ENCODE assay signal across 8 cellular contexts in the genomic region with DNA sequence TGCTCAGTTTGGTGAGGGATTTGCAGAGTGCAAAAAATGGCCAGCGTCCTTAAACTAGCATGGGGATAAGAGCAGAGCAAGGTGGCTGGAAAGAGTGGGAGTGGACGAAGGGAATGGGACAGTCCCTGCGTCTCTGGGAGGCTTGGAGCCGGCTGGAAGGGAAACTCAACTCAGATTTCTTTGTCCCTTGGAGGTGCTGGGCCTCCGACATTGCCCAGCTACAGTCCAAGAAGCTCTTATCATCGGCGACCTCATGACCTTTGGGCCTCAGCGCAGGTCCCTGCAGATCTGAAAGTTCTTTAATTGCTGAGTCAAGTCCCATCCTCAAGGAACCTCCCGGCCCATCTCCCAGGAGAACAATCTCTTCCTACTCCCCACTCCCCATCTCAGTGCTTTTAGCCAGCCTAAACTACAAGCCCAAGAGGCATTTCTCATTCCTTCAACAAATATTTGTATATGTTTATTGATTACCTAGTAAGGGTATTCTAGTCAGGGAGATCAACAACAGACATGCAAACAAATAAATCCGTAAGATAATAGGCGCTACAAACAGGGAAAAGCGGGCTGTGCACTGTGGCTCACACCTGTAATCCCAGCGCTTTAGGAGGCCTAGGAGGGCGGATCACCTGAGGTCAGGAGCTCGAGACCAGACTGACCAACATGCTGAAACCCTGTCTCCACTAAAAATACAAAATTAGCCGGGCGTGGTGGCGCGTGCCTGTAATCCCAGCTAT. TPM values are rescaled to one million over a fixed set of nuclear protein-coding genes. Genes with fewer than 3 reads are reported as not detected.
DNase-seq lines count a peak whose midpoint lies in the region; FAIRE-seq and TF ChIP-seq lines count a peak whose summit lies in the region.

No MANE protein-coding gene starts in this region.

- DNase-seq in A673 (ENCODE audit: low spot score) = no peak
- no peak for DNase-seq in bronchial epithelial cell (ENCODE audit: low read depth)
- no peak for DNase-seq in NCI-H2227 treated with DMSO at 0.1 percent for 48 hours (lab: John Stamatoyannopoulos, UW)
- DNase-seq in frontal cortex (ENCODE audit: low spot score in 2 of 2) = no peak
- DNase-seq in AG08395 (ENCODE audit: low spot score) = no peak
- DNase-seq in DMS153 treated with DMSO at 0.1 percent for 48 hours (lab: John Stamatoyannopoulos, UW; ENCODE audit: unreplicated experiment) = no peak

- H3K4me1 ChIP-seq in A673 (ENCODE audit: insufficient read depth, low read length, poor library complexity, severe bottlenecking) = peaks cover 18% of the 10 kb centered on the region
- peaks cover 24% of the 10 kb centered on the region for H3K4me1 ChIP-seq in HUES6 (ENCODE audit: control insufficient read depth, insufficient read depth, low read length)
- H3K4me1 ChIP-seq in mucosa of stomach (ENCODE audit: control insufficient read depth, insufficient read depth, low read length) = peaks cover 28% of the 10 kb centered on the region

- BruUV-seq in A673 (replicated peaks; lab: Mats Ljungman, UMichigan) = TSS peak; percentile 85

- no peak for FAIRE-seq in bronchial epithelial cell (lab: Jason Lieb, UNC)
- FAIRE-seq in frontal cortex (lab: Jason Lieb, UNC) = no peak

- H3K4me3 ChIP-seq in A673 (ENCODE audit: low read depth, low read length, poor library complexity, severe bottlenecking) = peak overlapping the region; percentile 57
- peak overlapping the region; percentile 86 for H3K4me3 ChIP-seq in HUES6 (ENCODE audit: low read depth, low read length)
- H3K4me3 ChIP-seq in bronchial epithelial cell (ENCODE audit: low read depth, low read length) = peak overlapping the region; percentile 63
- peak overlapping the region; percentile 77 for H3K4me3 ChIP-seq in mucosa of stomach (ENCODE audit: low read length)

- H3K36me3 ChIP-seq in A673 (ENCODE audit: insufficient read depth, low read length, poor library complexity, severe bottlenecking) (no peaks in the 10 kb centered on the region), HUES6 (ENCODE audit: control insufficient read depth, insufficient read depth, low read length) (no peaks in the 10 kb centered on the region), bronchial epithelial cell (ENCODE audit: control insufficient read depth, insufficient read depth, low read length) (no peaks in the 10 kb centered on the region), mucosa of stomach (ENCODE audit: control insufficient read depth, insufficient read depth, low read length) (no peaks in the 10 kb centered on the region)

- CTCF ChIA-PET in A673 (lab: Charles Lee) = no interaction called here

- POLR2A ChIA-PET in A673 (lab: Charles Lee; ENCODE audit: low non-redundant PET) = interaction anchor here (0.6 kb wide), 2 partner anchors 41 to 43 kb away, joined by 3 to 4 read pairs; no protein-coding TSS in a partner anchor

- H3K27me3 ChIP-seq in A673 (replicated peaks; ENCODE audit: insufficient read depth, low read depth, low read length, poor library complexity) (no peaks in the 10 kb centered on the region), HUES6 (ENCODE audit: control insufficient read depth, insufficient read depth, low read length) (no peaks in the 10 kb centered on the region), bronchial epithelial cell (ENCODE audit: control insufficient read depth, insufficient read depth, low read length) (no peaks in the 10 kb centered on the region), mucosa of stomach (ENCODE audit: control insufficient read depth, insufficient read depth, low read length) (no peaks in the 10 kb centered on the region)

- intact Hi-C loops in A673 (cut with micrococcal nuclease; ENCODE audit: unreplicated experiment) = no loop called here

- H3K9me3 ChIP-seq in A673 (ENCODE audit: low read depth, low read length, poor library complexity, severe bottlenecking) (no peaks in the 10 kb centered on the region), HUES6 (ENCODE audit: control insufficient read depth, insufficient read depth, low read depth, low read length) (no peaks in the 10 kb centered on the region), mucosa of stomach (ENCODE audit: control insufficient read depth, low read length) (no peaks in the 10 kb centered on the region)

- peak overlapping the region; percentile 70 for H3K27ac ChIP-seq in A673 (ENCODE audit: low read depth, low read length, poor library complexity, severe bottlenecking)
- H3K27ac ChIP-seq in HUES6 (ENCODE audit: low read depth, low read length) = peak overlapping the region; percentile 62; the same call in 1 of the 2 replicates

- TF ChIP-seq CTCF in A673 (conservative IDR thresholded peaks at IDR 0.05; ENCODE audit: low read depth, low read length) (no peak), bronchial epithelial cell (IDR thresholded peaks at IDR 0.05; ENCODE audit: insufficient read depth, low read length, severe bottlenecking) (no peak)

- H3K9ac ChIP-seq in HUES6 (ENCODE audit: low read length) = peak overlapping the region; percentile 93
- peak overlapping the region; percentile 71 for H3K9ac ChIP-seq in mucosa of stomach (ENCODE audit: low read length)

RNA-seq across cellular contexts. Expression of a gene that starts 1.0 kb away (rescaled TPM):
- total RNA-seq in A673 (2021) (19.4 and 25.3 TPM in 2 replicates), bronchial epithelial cell (20.2 and 24.2 TPM in 2 replicates), frontal cortex (23.6 TPM)

RNA-seq across cellular contexts. Expression of a gene that starts 12.8 kb away (rescaled TPM):
- 3.7 TPM in 2 replicates for total RNA-seq in A673 (2021)
- 6.5 and 6.8 TPM in 2 replicates for total RNA-seq in bronchial epithelial cell
- 7.7 TPM for total RNA-seq in frontal cortex

RNA-seq across cellular contexts. Expression of a gene that starts 14.4 kb away (rescaled TPM):
- total RNA-seq in A673 (2021) (41.3 and 51.0 TPM in 2 replicates), bronchial epithelial cell (2.1 and 4.4 TPM in 2 replicates), frontal cortex (23.6 TPM)

RNA-seq across cellular contexts. Expression of a gene that starts 25.0 kb away (rescaled TPM):
- total RNA-seq in A673 (2021) (47.1 and 50.0 TPM in 2 replicates), bronchial epithelial cell (21.9 and 26.4 TPM in 2 replicates), frontal cortex (6.5 TPM)

RNA-seq across cellular contexts. Expression of a gene that starts 33.2 kb away (rescaled TPM):
- 209 and 230 TPM in 2 replicates for total RNA-seq in A673 (2021)
- 0.64 and 1.6 TPM in 2 replicates for total RNA-seq in bronchial epithelial cell
- 3.7 TPM for total RNA-seq in frontal cortex
